ENCODE assay signal across 9 cellular contexts in genomic region chr4:40227284-40227683, GRCh38. TPM values are rescaled to one million over a fixed set of nuclear protein-coding genes. Genes with fewer than 3 reads are reported as not detected.
DNase-seq lines count a peak whose midpoint lies in the region; ATAC-seq, FAIRE-seq and TF ChIP-seq lines count a peak whose summit lies in the region.
"Had no signal": no experiment of that assay in that cellular context is flagged by ENCODE, and none has a peak within 500 bp of the region (broad histone marks: within the 10 kb centered on the region; RNA-seq: fewer than 3 reads in every experiment).

No MANE protein-coding gene starts in this region.

- H4K20me1 ChIP-seq in K562 (replicated peaks; ENCODE audit: control insufficient read depth, insufficient read depth, low read length), result no peaks in the 10 kb centered on the region

- POLR2A ChIA-PET in K562 (lab: Yijun Ruan, JAX), result interaction anchor here (0.7 to 4.0 kb wide), 4 partner anchors 10 to 17 kb away, joined by 3 to 19 read pairs (median 4); no protein-coding TSS in a partner anchor

- intact Hi-C loops in K562 (cut with micrococcal nuclease), result loop anchor here (5.0 kb wide), 1 partner anchor 75 kb away; no protein-coding TSS in a partner anchor

- no peak for TF ChIP-seq RAD21 in K562 (CRISPR knock-in tag; conservative IDR thresholded peaks at IDR 0.05 in 1 of 2, IDR thresholded peaks at IDR 0.05 in 1 of 2)

- H3K9ac ChIP-seq in K562 (ENCODE audit: insufficient read depth in 1 of 2, low read depth in 2 of 2, low read length in 2 of 2), result no peak overlapping the region

- CTCF ChIA-PET in K562 (lab: Yijun Ruan, JAX; ENCODE audit: low intra/inter-chr PET ratio), result no interaction called here

- TF ChIP-seq CTCF in K562 (IDR thresholded peaks at IDR 0.05 in 2 of 3, conservative IDR thresholded peaks at IDR 0.05 in 1 of 3; ENCODE audit: insufficient read depth in 2 of 3, low read depth in 1 of 3, low read length in 3 of 3), result no peak

- peaks cover 6 to 8% of the 10 kb centered on the region in 2 experiments; a peak in 4 of 5 replicates for H3K4me1 ChIP-seq in K562 (replicated peaks in 1 of 2; ENCODE audit: control insufficient read depth in 2 of 2, insufficient read depth in 2 of 2, low read length in 2 of 2)

- H3K27me3 ChIP-seq in K562 (ENCODE audit: control insufficient read depth in 2 of 2, insufficient read depth in 2 of 2, low read length in 2 of 2), result no peaks in the 10 kb centered on the region

- BruUV-seq in K562 (replicated peaks; lab: Mats Ljungman, UMichigan), result no TSS peak

- no peaks in the 10 kb centered on the region for H3K9me3 ChIP-seq in K562 (replicated peaks; ENCODE audit: control insufficient read depth, insufficient read depth, low read depth, low read length)

- DNase-seq in GM12891 (ENCODE audit: insufficient read length, low spot score), result no peak
- DNase-seq in K562 (ENCODE audit: extremely low read depth in 1 of 4, low spot score in 3 of 4), result no peak
- DNase-seq in OCI-M2 (lab: John Stamatoyannopoulos, UW; ENCODE audit: unreplicated experiment), result no peak
- no peak for DNase-seq in NK-92 (lab: John Stamatoyannopoulos, UW; ENCODE audit: unreplicated experiment)
- DNase-seq in DMS153 treated with DMSO at 0.1 percent for 48 hours (lab: John Stamatoyannopoulos, UW; ENCODE audit: unreplicated experiment), result no peak
- DNase-seq in NCI-H748 treated with DMSO at 0.1 percent for 48 hours (lab: John Stamatoyannopoulos, UW), result no peak

- H3K9me3 Mint-ChIP-seq in IgD-negative memory B cell, result no peaks in the 10 kb centered on the region

- in situ Hi-C loops in K562 (cut with MboI), result no loop called here

- peaks cover 5% of the 10 kb centered on the region for H3K36me3 Mint-ChIP-seq in IgD-negative memory B cell

- peaks cover 35% of the 10 kb centered on the region; the same call in 2 of the 3 replicates for H3K36me3 ChIP-seq in K562 (ENCODE audit: control insufficient read depth, insufficient read depth, low read length)

- no peak overlapping the region for H2AFZ ChIP-seq in K562 (ENCODE audit: low read depth, low read length)

- TF ChIP-seq EP300 in K562 (IDR thresholded peaks at IDR 0.05; ENCODE audit: low read length), result no peak

- no peak overlapping the region for H3K27ac ChIP-seq in K562 (ENCODE audit: extremely low read depth, low read depth, low read length)

- no peaks in the 10 kb centered on the region for H3K27me3 Mint-ChIP-seq in IgD-negative memory B cell

- WGBS in K562 (ENCODE audit: insufficient coverage, low coverage, missing lambda C conversion rate), result 57% methylated on average over 2 of the region's 2 CpGs

- peaks cover 72 to 74% (median 73%) of the 10 kb centered on the region in 3 donors for H3K4me1 Mint-ChIP-seq in IgD-negative memory B cell

- TF ChIP-seq POLR2A in GM12891 (IDR thresholded peaks at IDR 0.05; ENCODE audit: low read depth, low read length), result no peak
- no peak; the same call in 1 of the 2 replicates for TF ChIP-seq POLR2A in K562 (conservative IDR thresholded peaks at IDR 0.05)

- no peaks in the 10 kb centered on the region for H3K9me1 ChIP-seq in K562 (ENCODE audit: control insufficient read depth, insufficient read depth, low read length)

- ATAC-seq in GM21515 (IDR thresholded peaks at IDR 0.05; ENCODE audit: unreplicated experiment) (peak; percentile 52), K562 (no peak)
- ATAC-seq: sciatic nerve had no signal

- peaks cover 71% of the 10 kb centered on the region for H3K79me2 ChIP-seq in K562 (ENCODE audit: control insufficient read depth, insufficient read depth, low read length)

- no peak overlapping the region for H3K4me2 ChIP-seq in K562 (ENCODE audit: insufficient read depth, low read length)

- no peak overlapping the region for H3K4me3 ChIP-seq in K562

- FAIRE-seq in GM12891 (lab: Jason Lieb, UNC), result peak; percentile 85
- no peak for FAIRE-seq in K562 (lab: Jason Lieb, UNC)

- H3K4me3 Mint-ChIP-seq in IgD-negative memory B cell, result peak overlapping the region; percentile 26 to 86 (median 66)

- H3K27ac Mint-ChIP-seq in IgD-negative memory B cell, result peak overlapping the region; percentile 81 to 95 (median 87)

TF ChIP-seq in GM12891, 5 proteins besides CTCF, POLR2A, EP300 and RAD21:
- TF ChIP-seq POLR2AphosphoS5 (IDR thresholded peaks at IDR 0.05; ENCODE audit: low read depth, low read length) (peak; percentile 65; the same call in 1 of the 2 replicates), POU2F2 (IDR thresholded peaks at IDR 0.05; ENCODE audit: low read depth, low read length) (peak; percentile 83), SPI1 (IDR thresholded peaks at IDR 0.05; ENCODE audit: low read depth, low read length) (peak; percentile 53), PAX5 (IDR thresholded peaks at IDR 0.05; ENCODE audit: insufficient read depth, low read length, severe bottlenecking) (no peak)

TF ChIP-seq in K562, 482 proteins besides CTCF, POLR2A, EP300 and RAD21:
- peak; percentile 95 for TF ChIP-seq MAFK (IDR thresholded peaks at IDR 0.05; ENCODE audit: low read length)
- peak; percentile 94 for TF ChIP-seq C11orf30 (IDR thresholded peaks at IDR 0.05; ENCODE audit: low read depth)
- no peak for TF ChIP-seq ZNF3 (CRISPR knock-in tag; IDR thresholded peaks at IDR 0.05)
- peak; percentile 96 for TF ChIP-seq ZNF316 (IDR thresholded peaks at IDR 0.05)
- TF ChIP-seq ELK1 (CRISPR knock-in tag; IDR thresholded peaks at IDR 0.05), result no peak
- TF ChIP-seq MAFG (tag; conservative IDR thresholded peaks at IDR 0.05), result peak; percentile 87
- TF ChIP-seq MAFF (IDR thresholded peaks at IDR 0.05; ENCODE audit: low read length), result peak; percentile 95

RNA-seq across cellular contexts. Expression of gene RHOH, which starts 30.5 kb away (rescaled TPM):
- polyA plus RNA-seq in GM12891 (2012; ENCODE audit: low read depth, missing spikeins), result 58.4 TPM
- polyA plus RNA-seq in IgD-negative memory B cell (255 TPM), K562 (2011; rRNA removed) (1.4 and 14.3 TPM in 2 replicates), K562 (2014; fragmentation: Illumina TruSeq; extraction: Trizol) (25.5 and 26.7 TPM in 2 replicates), K562 (2014; fragmentation: Nextera tagmentation; extraction: Ambion mirVana) (10 to 100 TPM; 27.2 to 37.7 TPM), K562 (2014; rRNA removed) (23.2 and 32.5 TPM in 2 replicates)
- total RNA-seq in K562 (2011; cell fraction: chromatin; rRNA removed; ENCODE audit: low replicate concordance), result 11.2 and 13.2 TPM in 2 replicates
- 5.3 and 7.5 TPM in 2 replicates for total RNA-seq in K562 (2011; cell fraction: nucleolus; rRNA removed)
- total RNA-seq in K562 (2011; cell fraction: nucleoplasm; rRNA removed), result 13.0 and 13.2 TPM in 2 replicates
- total RNA-seq in K562 (2014; rRNA removed) (15.8 and 20.3 TPM in 2 replicates), K562 (2014; rRNA removed; fragmentation: Illumina TruSeq; extraction: Trizol) (18.1 and 19.0 TPM in 2 replicates), K562 (2015; rRNA removed; fragmentation: Illumina TruSeq; extraction: Trizol) (17.3 and 17.4 TPM in 2 replicates), K562 (2021) (24.0 and 26.3 TPM in 2 replicates)
- polyA plus RNA-seq in K562 (2011; cell fraction: cytosol; rRNA removed), result 1.2 and 10.9 TPM in 2 replicates
- polyA plus RNA-seq in K562 (2011; cell fraction: nucleus; rRNA removed), result 1.3 and 6.8 TPM in 2 replicates
- polyA plus RNA-seq in K562 (2012), result 25.9 and 68.3 TPM in 2 replicates
- 1.8 and 13.2 TPM in 2 replicates for polyA minus RNA-seq in K562 (2011; rRNA and poly(A)+ RNA removed)
- polyA minus RNA-seq in K562 (2011; cell fraction: cytosol; rRNA and poly(A)+ RNA removed), result 0.91 and 4.9 TPM in 2 replicates
- polyA minus RNA-seq in K562 (2011; cell fraction: nucleus; rRNA and poly(A)+ RNA removed), result 0.89 and 6.3 TPM in 2 replicates
